ENCODE assay signal across 2 cellular contexts in the genomic region with DNA sequence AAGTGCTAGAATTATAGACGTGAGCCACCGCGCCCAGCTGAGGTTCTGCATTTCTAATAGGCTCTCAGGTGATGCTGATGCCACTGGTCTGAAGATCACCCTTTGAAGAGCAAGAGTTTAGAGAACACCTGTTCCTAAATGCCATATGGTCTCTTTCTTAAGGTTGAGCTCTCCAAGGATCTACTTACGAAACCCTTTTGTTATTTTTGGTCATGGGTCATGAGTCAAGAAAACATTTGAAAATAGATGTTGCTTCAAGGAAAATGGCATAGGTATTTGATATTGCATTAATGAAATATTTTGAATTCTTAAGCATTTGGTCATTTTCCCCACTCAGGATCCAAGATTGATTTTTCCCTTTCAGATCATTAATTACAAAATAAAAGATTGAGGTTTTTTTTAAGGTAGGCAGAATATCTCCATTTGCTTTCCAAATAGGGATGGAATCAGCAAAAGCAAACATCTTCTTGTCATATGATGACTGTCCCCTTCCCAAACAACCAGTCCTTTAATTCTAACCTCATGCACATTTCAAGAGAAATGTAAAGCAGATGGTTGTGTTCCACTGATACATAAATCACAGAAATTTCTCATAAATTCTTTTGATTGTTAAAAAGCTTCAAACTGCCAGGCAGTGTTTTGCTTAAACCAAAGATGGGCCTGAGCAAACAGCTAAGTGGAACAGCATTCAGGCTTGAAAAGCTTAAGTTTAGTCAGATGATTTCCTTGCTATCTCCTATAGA.
TF ChIP-seq lines count a peak whose summit lies in the region.

No MANE protein-coding gene starts in this region.

TF ChIP-seq in SK-N-SH, 30 proteins besides CTCF, POLR2A, EP300 and RAD21:
- TF ChIP-seq ELF1 (IDR thresholded peaks at IDR 0.05) (no peak), FOSL2 (IDR thresholded peaks at IDR 0.05; ENCODE audit: borderline replicate concordance, low read depth) (no peak), PBX3 (IDR thresholded peaks at IDR 0.05) (0 out of 2 replicates have a peak, but pooled peaks have one; percentile 6), GABPA (IDR thresholded peaks at IDR 0.05; ENCODE audit: low read depth) (no peak), USF2 (IDR thresholded peaks at IDR 0.05; ENCODE audit: borderline replicate concordance, low read depth, low read length) (no peak), TCF12 (IDR thresholded peaks at IDR 0.05) (peak; percentile 50; the same call in 1 of the 2 replicates), MXI1 (IDR thresholded peaks at IDR 0.05; ENCODE audit: low read depth, low read length) (no peak), NRF1 (IDR thresholded peaks at IDR 0.05; ENCODE audit: low read depth, low read length) (no peak), MAX (IDR thresholded peaks at IDR 0.05; ENCODE audit: low read depth) (no peak)

TF ChIP-seq in GM23338, 12 proteins besides CTCF, POLR2A, EP300 and RAD21:
- TF ChIP-seq, protein P1, sequence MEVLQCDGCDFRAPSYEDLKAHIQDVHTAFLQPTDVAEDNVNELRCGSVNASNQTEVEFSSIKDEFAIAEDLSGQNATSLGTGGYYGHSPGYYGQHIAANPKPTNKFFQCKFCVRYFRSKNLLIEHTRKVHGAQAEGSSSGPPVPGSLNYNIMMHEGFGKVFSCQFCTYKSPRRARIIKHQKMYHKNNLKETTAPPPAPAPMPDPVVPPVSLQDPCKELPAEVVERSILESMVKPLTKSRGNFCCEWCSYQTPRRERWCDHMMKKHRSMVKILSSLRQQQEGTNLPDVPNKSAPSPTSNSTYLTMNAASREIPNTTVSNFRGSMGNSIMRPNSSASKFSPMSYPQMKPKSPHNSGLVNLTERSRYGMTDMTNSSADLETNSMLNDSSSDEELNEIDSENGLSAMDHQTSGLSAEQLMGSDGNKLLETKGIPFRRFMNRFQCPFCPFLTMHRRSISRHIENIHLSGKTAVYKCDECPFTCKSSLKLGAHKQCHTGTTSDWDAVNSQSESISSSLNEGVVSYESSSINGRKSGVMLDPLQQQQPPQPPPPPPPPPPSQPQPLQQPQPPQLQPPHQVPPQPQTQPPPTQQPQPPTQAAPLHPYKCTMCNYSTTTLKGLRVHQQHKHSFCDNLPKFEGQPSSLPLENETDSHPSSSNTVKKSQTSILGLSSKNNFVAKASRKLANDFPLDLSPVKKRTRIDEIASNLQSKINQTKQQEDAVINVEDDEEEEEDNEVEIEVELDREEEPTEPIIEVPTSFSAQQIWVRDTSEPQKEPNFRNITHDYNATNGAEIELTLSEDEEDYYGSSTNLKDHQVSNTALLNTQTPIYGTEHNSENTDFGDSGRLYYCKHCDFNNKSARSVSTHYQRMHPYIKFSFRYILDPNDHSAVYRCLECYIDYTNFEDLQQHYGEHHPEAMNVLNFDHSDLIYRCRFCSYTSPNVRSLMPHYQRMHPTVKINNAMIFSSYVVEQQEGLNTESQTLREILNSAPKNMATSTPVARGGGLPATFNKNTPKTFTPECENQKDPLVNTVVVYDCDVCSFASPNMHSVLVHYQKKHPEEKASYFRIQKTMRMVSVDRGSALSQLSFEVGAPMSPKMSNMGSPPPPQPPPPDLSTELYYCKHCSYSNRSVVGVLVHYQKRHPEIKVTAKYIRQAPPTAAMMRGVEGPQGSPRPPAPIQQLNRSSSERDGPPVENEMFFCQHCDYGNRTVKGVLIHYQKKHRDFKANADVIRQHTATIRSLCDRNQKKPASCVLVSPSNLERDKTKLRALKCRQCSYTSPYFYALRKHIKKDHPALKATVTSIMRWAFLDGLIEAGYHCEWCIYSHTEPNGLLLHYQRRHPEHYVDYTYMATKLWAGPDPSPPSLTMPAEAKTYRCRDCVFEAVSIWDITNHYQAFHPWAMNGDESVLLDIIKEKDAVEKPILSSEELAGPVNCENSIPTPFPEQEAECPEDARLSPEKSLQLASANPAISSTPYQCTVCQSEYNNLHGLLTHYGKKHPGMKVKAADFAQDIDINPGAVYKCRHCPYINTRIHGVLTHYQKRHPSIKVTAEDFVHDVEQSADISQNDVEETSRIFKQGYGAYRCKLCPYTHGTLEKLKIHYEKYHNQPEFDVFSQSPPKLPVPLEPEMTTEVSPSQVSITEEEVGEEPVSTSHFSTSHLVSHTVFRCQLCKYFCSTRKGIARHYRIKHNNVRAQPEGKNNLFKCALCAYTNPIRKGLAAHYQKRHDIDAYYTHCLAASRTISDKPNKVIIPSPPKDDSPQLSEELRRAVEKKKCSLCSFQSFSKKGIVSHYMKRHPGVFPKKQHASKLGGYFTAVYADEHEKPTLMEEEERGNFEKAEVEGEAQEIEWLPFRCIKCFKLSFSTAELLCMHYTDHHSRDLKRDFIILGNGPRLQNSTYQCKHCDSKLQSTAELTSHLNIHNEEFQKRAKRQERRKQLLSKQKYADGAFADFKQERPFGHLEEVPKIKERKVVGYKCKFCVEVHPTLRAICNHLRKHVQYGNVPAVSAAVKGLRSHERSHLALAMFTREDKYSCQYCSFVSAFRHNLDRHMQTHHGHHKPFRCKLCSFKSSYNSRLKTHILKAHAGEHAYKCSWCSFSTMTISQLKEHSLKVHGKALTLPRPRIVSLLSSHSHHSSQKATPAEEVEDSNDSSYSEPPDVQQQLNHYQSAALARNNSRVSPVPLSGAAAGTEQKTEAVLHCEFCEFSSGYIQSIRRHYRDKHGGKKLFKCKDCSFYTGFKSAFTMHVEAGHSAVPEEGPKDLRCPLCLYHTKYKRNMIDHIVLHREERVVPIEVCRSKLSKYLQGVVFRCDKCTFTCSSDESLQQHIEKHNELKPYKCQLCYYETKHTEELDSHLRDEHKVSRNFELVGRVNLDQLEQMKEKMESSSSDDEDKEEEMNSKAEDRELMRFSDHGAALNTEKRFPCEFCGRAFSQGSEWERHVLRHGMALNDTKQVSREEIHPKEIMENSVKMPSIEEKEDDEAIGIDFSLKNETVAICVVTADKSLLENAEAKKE (CRISPR knock-in tag; IDR thresholded peaks at IDR 0.05): no peak
- TF ChIP-seq, protein P2, sequence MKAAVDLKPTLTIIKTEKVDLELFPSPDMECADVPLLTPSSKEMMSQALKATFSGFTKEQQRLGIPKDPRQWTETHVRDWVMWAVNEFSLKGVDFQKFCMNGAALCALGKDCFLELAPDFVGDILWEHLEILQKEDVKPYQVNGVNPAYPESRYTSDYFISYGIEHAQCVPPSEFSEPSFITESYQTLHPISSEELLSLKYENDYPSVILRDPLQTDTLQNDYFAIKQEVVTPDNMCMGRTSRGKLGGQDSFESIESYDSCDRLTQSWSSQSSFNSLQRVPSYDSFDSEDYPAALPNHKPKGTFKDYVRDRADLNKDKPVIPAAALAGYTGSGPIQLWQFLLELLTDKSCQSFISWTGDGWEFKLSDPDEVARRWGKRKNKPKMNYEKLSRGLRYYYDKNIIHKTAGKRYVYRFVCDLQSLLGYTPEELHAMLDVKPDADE (IDR thresholded peaks at IDR 0.05): no peak
- TF ChIP-seq EZH2phosphoT487 (IDR thresholded peaks at IDR 0.05; ENCODE audit: unreplicated experiment): no peak
- no peak for TF ChIP-seq STAT1 (IDR thresholded peaks at IDR 0.05; ENCODE audit: unreplicated experiment)
- TF ChIP-seq, protein P3, sequence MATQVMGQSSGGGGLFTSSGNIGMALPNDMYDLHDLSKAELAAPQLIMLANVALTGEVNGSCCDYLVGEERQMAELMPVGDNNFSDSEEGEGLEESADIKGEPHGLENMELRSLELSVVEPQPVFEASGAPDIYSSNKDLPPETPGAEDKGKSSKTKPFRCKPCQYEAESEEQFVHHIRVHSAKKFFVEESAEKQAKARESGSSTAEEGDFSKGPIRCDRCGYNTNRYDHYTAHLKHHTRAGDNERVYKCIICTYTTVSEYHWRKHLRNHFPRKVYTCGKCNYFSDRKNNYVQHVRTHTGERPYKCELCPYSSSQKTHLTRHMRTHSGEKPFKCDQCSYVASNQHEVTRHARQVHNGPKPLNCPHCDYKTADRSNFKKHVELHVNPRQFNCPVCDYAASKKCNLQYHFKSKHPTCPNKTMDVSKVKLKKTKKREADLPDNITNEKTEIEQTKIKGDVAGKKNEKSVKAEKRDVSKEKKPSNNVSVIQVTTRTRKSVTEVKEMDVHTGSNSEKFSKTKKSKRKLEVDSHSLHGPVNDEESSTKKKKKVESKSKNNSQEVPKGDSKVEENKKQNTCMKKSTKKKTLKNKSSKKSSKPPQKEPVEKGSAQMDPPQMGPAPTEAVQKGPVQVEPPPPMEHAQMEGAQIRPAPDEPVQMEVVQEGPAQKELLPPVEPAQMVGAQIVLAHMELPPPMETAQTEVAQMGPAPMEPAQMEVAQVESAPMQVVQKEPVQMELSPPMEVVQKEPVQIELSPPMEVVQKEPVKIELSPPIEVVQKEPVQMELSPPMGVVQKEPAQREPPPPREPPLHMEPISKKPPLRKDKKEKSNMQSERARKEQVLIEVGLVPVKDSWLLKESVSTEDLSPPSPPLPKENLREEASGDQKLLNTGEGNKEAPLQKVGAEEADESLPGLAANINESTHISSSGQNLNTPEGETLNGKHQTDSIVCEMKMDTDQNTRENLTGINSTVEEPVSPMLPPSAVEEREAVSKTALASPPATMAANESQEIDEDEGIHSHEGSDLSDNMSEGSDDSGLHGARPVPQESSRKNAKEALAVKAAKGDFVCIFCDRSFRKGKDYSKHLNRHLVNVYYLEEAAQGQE (IDR thresholded peaks at IDR 0.05; ENCODE audit: unreplicated experiment): no peak
- no peak for TF ChIP-seq JUNB (IDR thresholded peaks at IDR 0.05; ENCODE audit: unreplicated experiment)
- no peak for TF ChIP-seq ZNF331 (CRISPR knock-in tag; IDR thresholded peaks at IDR 0.05; ENCODE audit: low read depth)
- no peak for TF ChIP-seq NANOG (IDR thresholded peaks at IDR 0.05; ENCODE audit: borderline replicate concordance)
- TF ChIP-seq CREB1 (CRISPR knock-in tag; IDR thresholded peaks at IDR 0.05; ENCODE audit: low read depth): no peak
- no peak for TF ChIP-seq EZH2 (IDR thresholded peaks at IDR 0.05; ENCODE audit: low read depth, unreplicated experiment)
- TF ChIP-seq POLR2AphosphoS5 (IDR thresholded peaks at IDR 0.05; ENCODE audit: low read depth): no peak
